Comparison of ENCODE assay signal across 15 cellular contexts in the genomic region with DNA sequence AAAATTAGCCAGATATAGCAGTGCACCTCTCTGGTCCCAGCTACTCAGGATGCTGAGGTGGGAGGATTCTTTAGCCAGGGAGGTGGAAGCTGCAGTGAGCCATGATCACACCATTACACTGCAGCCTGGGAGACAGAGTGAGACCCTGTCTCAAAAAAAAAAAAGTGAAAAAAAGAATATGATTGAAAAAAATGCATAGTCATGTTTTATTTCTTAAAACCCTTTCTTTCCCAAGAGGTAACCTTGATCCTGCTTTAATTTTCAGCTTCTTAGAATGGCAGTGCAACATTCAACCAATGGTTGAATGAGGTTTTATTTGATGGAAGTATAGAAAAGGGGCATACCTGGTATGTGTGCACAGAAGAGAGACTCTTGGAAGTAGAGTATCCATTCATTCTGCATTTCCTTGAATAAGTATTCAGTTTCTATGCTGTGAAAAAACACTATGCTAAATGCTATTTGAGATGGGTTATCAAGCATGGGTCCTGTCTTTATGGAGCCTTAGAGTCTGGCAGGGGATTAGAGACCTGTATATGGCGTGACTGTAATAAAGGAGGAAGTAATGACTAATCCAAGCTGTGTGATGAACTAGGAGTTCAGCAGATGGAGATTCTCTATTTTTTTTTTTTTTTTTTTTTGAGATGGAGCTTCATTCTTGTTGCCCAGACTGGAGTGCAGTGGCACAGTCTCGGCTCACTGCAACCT.
DNase-seq lines count a peak whose midpoint lies in the region; ATAC-seq, FAIRE-seq and TF ChIP-seq lines count a peak whose summit lies in the region.
"Had no signal": no experiment of that assay in that cellular context is flagged by ENCODE, and none has a peak within 500 bp of the region (broad histone marks: within the 10 kb centered on the region; RNA-seq: fewer than 3 reads in every experiment).

No MANE protein-coding gene starts in this region.

- POLR2A ChIA-PET in A549 (lab: Yijun Ruan, JAX) = no interaction called here

- no peak overlapping the region for H3K9ac ChIP-seq in fibroblast of lung (ENCODE audit: insufficient read depth, low read length)
- H3K9ac ChIP-seq: parathyroid adenoma had no signal

- CTCF ChIA-PET in A549 (lab: Yijun Ruan, JAX) = interaction anchor here (1.1 to 2.6 kb wide), 4 partner anchors 7 to 21 kb away, joined by 3 to 13 read pairs (median 4); no protein-coding TSS in a partner anchor

- H3K4me1 ChIP-seq in A549 (peaks cover 14% of the 10 kb centered on the region; the same call in 2 of the 3 replicates), SJSA1 (replicated peaks) (peaks cover 69% of the 10 kb centered on the region), fibroblast of lung (ENCODE audit: control insufficient read depth, extremely low read depth, insufficient read depth, low read length) (peaks cover 17% of the 10 kb centered on the region), hepatocyte (ENCODE audit: insufficient read depth) (peaks cover 12% of the 10 kb centered on the region)
- H3K4me1 ChIP-seq: parathyroid adenoma had no signal

- DNase-seq in A549 (ENCODE audit: low read depth in 1 of 2, low spot score in 1 of 2) (no peak), HCEC 1CT (peak; percentile 83), SJSA1 (ENCODE audit: low read depth in 1 of 2, low spot score in 2 of 2) (peak in 1 of 2 experiments; percentile 71), fibroblast of lung (ENCODE audit: low read depth in 2 of 2) (peak; percentile 43 to 90), NCI-H2196 treated with DMSO at 0.1 percent for 48 hours (lab: John Stamatoyannopoulos, UW; ENCODE audit: unreplicated experiment) (no peak), DMS153 (lab: John Stamatoyannopoulos, UW) (no peak), retina (no peak), hepatocyte (ENCODE audit: low spot score) (no peak)
- DNase-seq: activated CD4-positive, alpha-beta T cell treated with anti-CD3 and anti-CD28 coated beads for 1 hour; activated gamma-delta T cell; C1 segment of cervical spinal cord; kidney; NCI-H1092 had no signal

- no peak for ATAC-seq in A549

- no peaks in the 10 kb centered on the region for H3K27me3 ChIP-seq in SJSA1 (replicated peaks)
- no peaks in the 10 kb centered on the region for H3K27me3 ChIP-seq in fibroblast of lung (ENCODE audit: control insufficient read depth, insufficient read depth, low read length)
- no peaks in the 10 kb centered on the region for H3K27me3 ChIP-seq in hepatocyte
- H3K27me3 ChIP-seq: vagina had no signal

- H3K36me3 ChIP-seq in SJSA1 (peaks cover 13% of the 10 kb centered on the region; the same call in 1 of the 2 replicates), fibroblast of lung (ENCODE audit: control insufficient read depth, insufficient read depth, low read length) (no peaks in the 10 kb centered on the region), hepatocyte (replicated peaks; ENCODE audit: insufficient read depth, low read depth) (no peaks in the 10 kb centered on the region)
- H3K36me3 ChIP-seq: vagina had no signal

- no peaks in the 10 kb centered on the region for H3K9me2 ChIP-seq in hepatocyte (replicated peaks; ENCODE audit: insufficient read depth)

- H3K4me2 ChIP-seq in A549 (0 out of 3 replicates have a peak overlapping the region, but pooled peaks have one; percentile 8), fibroblast of lung (ENCODE audit: extremely low read depth, insufficient read depth, low read length) (no peak overlapping the region), hepatocyte (no peak overlapping the region)

- FAIRE-seq in A549 (lab: Jason Lieb, UNC) = no peak
- FAIRE-seq: kidney had no signal

- H3K4me3 ChIP-seq in A549 = no peak overlapping the region
- H3K4me3 ChIP-seq in SJSA1 = no peak overlapping the region
- H3K4me3 ChIP-seq in fibroblast of lung (replicated peaks in 1 of 4; ENCODE audit: control extremely low read depth in 1 of 4, insufficient read depth in 1 of 4, low read depth in 3 of 4, low read length in 4 of 4) = no peak overlapping the region
- H3K4me3 ChIP-seq in hepatocyte = no peak overlapping the region
- H3K4me3 ChIP-seq: vagina had no signal

- no peak for TF ChIP-seq EP300 in A549 (IDR thresholded peaks at IDR 0.05)

- H2AFZ ChIP-seq in fibroblast of lung (ENCODE audit: low read length) (no peak overlapping the region), hepatocyte (no peak overlapping the region)
- H2AFZ ChIP-seq: parathyroid adenoma had no signal

- no peak for TF ChIP-seq POLR2A in A549 (IDR thresholded peaks at IDR 0.05; ENCODE audit: low read length)

- no peak for TF ChIP-seq RAD21 in A549 (conservative IDR thresholded peaks at IDR 0.05 in 1 of 2, IDR thresholded peaks at IDR 0.05 in 1 of 2)

- TF ChIP-seq CTCF in A549 (IDR thresholded peaks at IDR 0.05) (no peak), fibroblast of lung (conservative IDR thresholded peaks at IDR 0.05 in 1 of 2, IDR thresholded peaks at IDR 0.05 in 1 of 2; ENCODE audit: low read depth in 1 of 2, low read length in 2 of 2) (no peak), hepatocyte (IDR thresholded peaks at IDR 0.05; ENCODE audit: poor library complexity) (no peak)

- no peaks in the 10 kb centered on the region for H3K9me3 ChIP-seq in A549
- H3K9me3 ChIP-seq in SJSA1 (replicated peaks) = no peaks in the 10 kb centered on the region
- H3K9me3 ChIP-seq in fibroblast of lung (ENCODE audit: control insufficient read depth, insufficient read depth, low read depth, low read length) = no peaks in the 10 kb centered on the region
- no peaks in the 10 kb centered on the region for H3K9me3 ChIP-seq in hepatocyte (ENCODE audit: low read depth)
- H3K9me3 ChIP-seq: vagina had no signal

- H3K27ac ChIP-seq in A549 (peak overlapping the region in 1 of 2 experiments; percentile 68; a peak in 3 of 6 replicates), SJSA1 (peak overlapping the region; percentile 91), fibroblast of lung (ENCODE audit: insufficient read depth, low read length) (peak overlapping the region; percentile 43), hepatocyte (no peak overlapping the region)
- H3K27ac ChIP-seq: parathyroid adenoma, vagina had no signal

- H3K79me2 ChIP-seq in fibroblast of lung (ENCODE audit: control insufficient read depth, insufficient read depth, low read length) = no peaks in the 10 kb centered on the region
- H3K79me2 ChIP-seq in hepatocyte = peaks cover 20% of the 10 kb centered on the region
- H3K79me2 ChIP-seq: parathyroid adenoma had no signal

- WGBS in A549 (ENCODE audit: missing lambda C conversion rate) = 94% methylated on average over 2 of the region's 2 CpGs
- 81% methylated on average over 2 of the region's 2 CpGs for WGBS in hepatocyte (ENCODE audit: low lambda C conversion rate, missing lambda C conversion rate)

- H4K20me1 ChIP-seq in fibroblast of lung (ENCODE audit: control insufficient read depth, extremely low read depth, insufficient read depth, low read length) = no peaks in the 10 kb centered on the region
- H4K20me1 ChIP-seq in hepatocyte (ENCODE audit: insufficient read depth, poor library complexity, severe bottlenecking) = no peaks in the 10 kb centered on the region

TF ChIP-seq in A549, 52 proteins besides CTCF, POLR2A, EP300 and RAD21:
- TF ChIP-seq EHF (CRISPR knock-in tag; IDR thresholded peaks at IDR 0.05) = no peak
- TF ChIP-seq GATA3 (IDR thresholded peaks at IDR 0.05; ENCODE audit: borderline replicate concordance) = no peak
- no peak for TF ChIP-seq NPAS2 (CRISPR knock-in tag; IDR thresholded peaks at IDR 0.05; ENCODE audit: borderline replicate concordance)
- TF ChIP-seq HDAC2 (IDR thresholded peaks at IDR 0.05) = no peak
- no peak for TF ChIP-seq RFX5 (IDR thresholded peaks at IDR 0.05)
- TF ChIP-seq, protein P1, sequence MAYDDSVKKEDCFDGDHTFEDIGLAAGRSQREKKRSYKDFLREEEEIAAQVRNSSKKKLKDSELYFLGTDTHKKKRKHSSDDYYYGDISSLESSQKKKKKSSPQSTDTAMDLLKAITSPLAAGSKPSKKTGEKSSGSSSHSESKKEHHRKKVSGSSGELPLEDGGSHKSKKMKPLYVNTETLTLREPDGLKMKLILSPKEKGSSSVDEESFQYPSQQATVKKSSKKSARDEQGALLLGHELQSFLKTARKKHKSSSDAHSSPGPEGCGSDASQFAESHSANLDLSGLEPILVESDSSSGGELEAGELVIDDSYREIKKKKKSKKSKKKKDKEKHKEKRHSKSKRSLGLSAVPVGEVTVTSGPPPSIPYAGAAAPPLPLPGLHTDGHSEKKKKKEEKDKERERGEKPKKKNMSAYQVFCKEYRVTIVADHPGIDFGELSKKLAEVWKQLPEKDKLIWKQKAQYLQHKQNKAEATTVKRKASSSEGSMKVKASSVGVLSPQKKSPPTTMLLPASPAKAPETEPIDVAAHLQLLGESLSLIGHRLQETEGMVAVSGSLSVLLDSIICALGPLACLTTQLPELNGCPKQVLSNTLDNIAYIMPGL (CRISPR knock-in tag; IDR thresholded peaks at IDR 0.05; ENCODE audit: borderline replicate concordance) = no peak
- peak; percentile 87 for TF ChIP-seq MAFK (IDR thresholded peaks at IDR 0.05; ENCODE audit: partially characterized antibody)
- TF ChIP-seq, protein P2, sequence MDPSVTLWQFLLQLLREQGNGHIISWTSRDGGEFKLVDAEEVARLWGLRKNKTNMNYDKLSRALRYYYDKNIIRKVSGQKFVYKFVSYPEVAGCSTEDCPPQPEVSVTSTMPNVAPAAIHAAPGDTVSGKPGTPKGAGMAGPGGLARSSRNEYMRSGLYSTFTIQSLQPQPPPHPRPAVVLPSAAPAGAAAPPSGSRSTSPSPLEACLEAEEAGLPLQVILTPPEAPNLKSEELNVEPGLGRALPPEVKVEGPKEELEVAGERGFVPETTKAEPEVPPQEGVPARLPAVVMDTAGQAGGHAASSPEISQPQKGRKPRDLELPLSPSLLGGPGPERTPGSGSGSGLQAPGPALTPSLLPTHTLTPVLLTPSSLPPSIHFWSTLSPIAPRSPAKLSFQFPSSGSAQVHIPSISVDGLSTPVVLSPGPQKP (IDR thresholded peaks at IDR 0.05; ENCODE audit: low read depth, low read length) = no peak
- TF ChIP-seq NFE2L2 (conservative IDR thresholded peaks at IDR 0.05; ENCODE audit: low read length) = peak; percentile 76
- no peak for TF ChIP-seq RCOR1 (IDR thresholded peaks at IDR 0.05; ENCODE audit: low read depth, low read length)
- no peak for TF ChIP-seq HOXB13 (CRISPR knock-in tag; IDR thresholded peaks at IDR 0.05; ENCODE audit: low read depth)
- TF ChIP-seq ZFP36 (IDR thresholded peaks at IDR 0.05; ENCODE audit: borderline replicate concordance, partially characterized antibody) = no peak
- TF ChIP-seq NR3C1 (IDR thresholded peaks at IDR 0.05) = no peak
- TF ChIP-seq HOXB5 (CRISPR knock-in tag; IDR thresholded peaks at IDR 0.05) = no peak
- no peak for TF ChIP-seq CBX8 (IDR thresholded peaks at IDR 0.05)

Comparison
In these comparisons a context has a peak if more than half of its experiments do, and no peak if none do; other contexts are left out.
1. DNase-seq: peak in HCEC 1CT (single experiment) and fibroblast of lung (2 of 2); none in A549 (0 of 2), NCI-H2196 treated with DMSO at 0.1 percent for 48 hours (single experiment), DMS153 (single experiment), retina (single experiment) and hepatocyte (single experiment).